1 cellular context compared by ENCODE assay signal in genomic region chr17:59762826-59763374, GRCh38.
TF ChIP-seq lines count a peak whose summit lies in the region.

No MANE protein-coding gene starts in this region.

TF ChIP-seq in GM23338, 12 proteins besides CTCF, POLR2A, EP300 and RAD21 (continued from another document):
- TF ChIP-seq ZNF462 (CRISPR knock-in tag; IDR thresholded peaks at IDR 0.05) (no peak), EZH2 (IDR thresholded peaks at IDR 0.05; ENCODE audit: low read depth, unreplicated experiment) (no peak), ZNF331 (CRISPR knock-in tag; IDR thresholded peaks at IDR 0.05; ENCODE audit: low read depth) (no peak), ZNF114 (CRISPR knock-in tag; IDR thresholded peaks at IDR 0.05) (no peak), POLR2AphosphoS5 (IDR thresholded peaks at IDR 0.05; ENCODE audit: low read depth) (no peak)
